1 cellular context compared by ENCODE assay signal in genomic region chr13:46134494-46134893, GRCh38.
TF ChIP-seq lines count a peak whose summit lies in the region.

No MANE protein-coding gene starts in this region.

TF ChIP-seq in K562, 482 proteins besides CTCF, POLR2A, EP300 and RAD21:
- TF ChIP-seq AFF4 (CRISPR knock-in tag; IDR thresholded peaks at IDR 0.05) (no peak), MAFG (tag; conservative IDR thresholded peaks at IDR 0.05) (peak; percentile 31; the same call in 1 of the 2 replicates), ZNF316 (IDR thresholded peaks at IDR 0.05) (peak; percentile 88), C11orf30 (IDR thresholded peaks at IDR 0.05; ENCODE audit: low read depth) (peak; percentile 72)
